In genomic region chr12:115569694-115570093, GRCh38 we compare ENCODE assay signal across 19 cellular contexts.
DNase-seq lines count a peak whose midpoint lies in the region; ATAC-seq, FAIRE-seq and TF ChIP-seq lines count a peak whose summit lies in the region.
"Had no signal": no experiment of that assay in that cellular context is flagged by ENCODE, and none has a peak within 500 bp of the region (broad histone marks: within the 10 kb centered on the region; RNA-seq: fewer than 3 reads in every experiment).

No MANE protein-coding gene starts in this region.

- DNase-seq in BE2C (peak; percentile 76), NCI-H1105 treated with DMSO at 0.1 percent for 48 hours (lab: John Stamatoyannopoulos, UW) (peak; percentile 82), K562 (ENCODE audit: extremely low read depth in 1 of 4, low spot score in 3 of 4) (no peak), left kidney (ENCODE audit: low read depth, low spot score) (peak; percentile 42), posterior vena cava (ENCODE audit: low spot score) (no peak), NCI-H345 treated with DMSO at 0.1 percent for 48 hours (lab: John Stamatoyannopoulos, UW; ENCODE audit: unreplicated experiment) (no peak)
- no peak for DNase-seq in stimulated activated CD4-positive, alpha-beta T cell treated with anti-CD3 and anti-CD28 coated beads, Interleukin-15, amount 100 ng/mL, for 24 hours
- DNase-seq in stimulated activated CD4-positive, alpha-beta T cell treated with anti-CD3 and anti-CD28 coated beads, Interleukin-2, amount 100 ng/mL, for 48 hours: no peak
- DNase-seq: activated effector memory CD4-positive, alpha-beta T cell treated with Interleukin-2 at 50 U/mL for 16 hours; Calu3; midbrain; NCI-H1048; NCI-H2171; Right ventricle myocardium superior; stimulated activated CD4-positive, alpha-beta T cell treated with anti-CD3 and anti-CD28 coated beads, Interleukin-2, amount 100 ng/mL, for 24 hours; T-helper 2 cell had no signal

- H3K4me1 ChIP-seq in BE2C (peaks cover 11% of the 10 kb centered on the region), K562 (replicated peaks in 1 of 2; ENCODE audit: control insufficient read depth in 2 of 2, insufficient read depth in 2 of 2, low read length in 2 of 2) (no peaks in the 10 kb centered on the region)
- H3K4me1 ChIP-seq: HAP-1 had no signal

- in situ Hi-C loops in K562 (cut with MboI): no loop called here

- CTCF ChIA-PET in K562 (lab: Yijun Ruan, JAX; ENCODE audit: low intra/inter-chr PET ratio): no interaction called here

- H3K27me3 ChIP-seq in BE2C (no peaks in the 10 kb centered on the region), K562 (ENCODE audit: control insufficient read depth in 2 of 2, insufficient read depth in 2 of 2, low read length in 2 of 2) (peaks cover 0 to 17% of the 10 kb centered on the region in 2 experiments; a peak in 3 of 5 replicates)

- H2AFZ ChIP-seq in K562 (ENCODE audit: low read depth, low read length): no peak overlapping the region

- BruUV-seq in K562 (replicated peaks; lab: Mats Ljungman, UMichigan): no TSS peak

- H4K20me1 ChIP-seq in K562 (replicated peaks; ENCODE audit: control insufficient read depth, insufficient read depth, low read length): no peaks in the 10 kb centered on the region

- peak; percentile 45; the same call in 1 of the 3 replicates for ATAC-seq in K562
- ATAC-seq: sciatic nerve had no signal

- no peak for TF ChIP-seq POLR2A in K562 (conservative IDR thresholded peaks at IDR 0.05)

- no peaks in the 10 kb centered on the region for H3K9me1 ChIP-seq in K562 (ENCODE audit: control insufficient read depth, insufficient read depth, low read length)

- POLR2A ChIA-PET in K562 (lab: Yijun Ruan, JAX): interaction anchor here (1.2 kb wide), 1 partner anchor 8 kb away, joined by 4 read pairs; no protein-coding TSS in a partner anchor

- H3K27ac ChIP-seq in K562 (ENCODE audit: extremely low read depth, low read depth, low read length): no peak overlapping the region

- no peak for FAIRE-seq in K562 (lab: Jason Lieb, UNC)
- FAIRE-seq: colon had no signal

- no peak overlapping the region for H3K4me2 ChIP-seq in K562 (ENCODE audit: insufficient read depth, low read length)

- TF ChIP-seq EP300 in K562 (IDR thresholded peaks at IDR 0.05; ENCODE audit: low read length): no peak

- intact Hi-C loops in K562 (cut with micrococcal nuclease) (no loop called here), posterior vena cava (cut with DNase I) (no loop called here)

- peak; percentile 67 for TF ChIP-seq CTCF in BE2C (IDR thresholded peaks at IDR 0.05; ENCODE audit: low read depth, low read length)
- TF ChIP-seq CTCF in K562 (IDR thresholded peaks at IDR 0.05 in 2 of 3, conservative IDR thresholded peaks at IDR 0.05 in 1 of 3; ENCODE audit: insufficient read depth in 2 of 3, low read depth in 1 of 3, low read length in 3 of 3): peak in 1 of 3 experiments; percentile 5; a peak in 1 of 6 replicates

- H3K36me3 ChIP-seq in BE2C (no peaks in the 10 kb centered on the region), K562 (ENCODE audit: control insufficient read depth, insufficient read depth, low read length) (no peaks in the 10 kb centered on the region)
- H3K36me3 ChIP-seq: HAP-1 had no signal

- no peaks in the 10 kb centered on the region for H3K79me2 ChIP-seq in K562 (ENCODE audit: control insufficient read depth, insufficient read depth, low read length)

- H3K9ac ChIP-seq in K562 (ENCODE audit: insufficient read depth in 1 of 2, low read depth in 2 of 2, low read length in 2 of 2): no peak overlapping the region

- TF ChIP-seq RAD21 in K562 (CRISPR knock-in tag; conservative IDR thresholded peaks at IDR 0.05 in 1 of 2, IDR thresholded peaks at IDR 0.05 in 1 of 2): no peak

- 17% methylated on average over 8 of the region's 8 CpGs for WGBS in K562 (ENCODE audit: insufficient coverage, low coverage, missing lambda C conversion rate)

- peak overlapping the region; percentile 65 for H3K4me3 ChIP-seq in BE2C (ENCODE audit: low read depth, low read length)
- H3K4me3 ChIP-seq in K562: no peak overlapping the region
- H3K4me3 ChIP-seq: HAP-1 had no signal

- H3K9me3 ChIP-seq in BE2C (no peaks in the 10 kb centered on the region; the same call in 1 of the 2 replicates), K562 (replicated peaks; ENCODE audit: control insufficient read depth, insufficient read depth, low read depth, low read length) (no peaks in the 10 kb centered on the region)
- H3K9me3 ChIP-seq: HAP-1 had no signal

TF ChIP-seq in K562, 482 proteins besides CTCF, POLR2A, EP300 and RAD21:
- TF ChIP-seq, protein P1, sequence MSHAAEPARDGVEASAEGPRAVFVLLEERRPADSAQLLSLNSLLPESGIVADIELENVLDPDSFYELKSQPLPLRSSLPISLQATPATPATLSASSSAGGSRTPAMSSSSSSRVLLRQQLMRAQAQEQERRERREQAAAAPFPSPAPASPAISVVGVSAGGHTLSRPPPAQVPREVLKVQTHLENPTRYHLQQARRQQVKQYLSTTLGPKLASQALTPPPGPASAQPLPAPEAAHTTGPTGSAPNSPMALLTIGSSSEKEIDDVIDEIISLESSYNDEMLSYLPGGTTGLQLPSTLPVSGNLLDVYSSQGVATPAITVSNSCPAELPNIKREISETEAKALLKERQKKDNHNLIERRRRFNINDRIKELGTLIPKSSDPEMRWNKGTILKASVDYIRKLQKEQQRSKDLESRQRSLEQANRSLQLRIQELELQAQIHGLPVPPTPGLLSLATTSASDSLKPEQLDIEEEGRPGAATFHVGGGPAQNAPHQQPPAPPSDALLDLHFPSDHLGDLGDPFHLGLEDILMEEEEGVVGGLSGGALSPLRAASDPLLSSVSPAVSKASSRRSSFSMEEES (CRISPR knock-in tag; IDR thresholded peaks at IDR 0.05): 0 out of 2 replicates have a peak, but pooled peaks have one; percentile 14
- no peak for TF ChIP-seq LCOR (CRISPR knock-in tag; IDR thresholded peaks at IDR 0.05)
- TF ChIP-seq NCOR1 (IDR thresholded peaks at IDR 0.05): no peak
- TF ChIP-seq, protein P2, sequence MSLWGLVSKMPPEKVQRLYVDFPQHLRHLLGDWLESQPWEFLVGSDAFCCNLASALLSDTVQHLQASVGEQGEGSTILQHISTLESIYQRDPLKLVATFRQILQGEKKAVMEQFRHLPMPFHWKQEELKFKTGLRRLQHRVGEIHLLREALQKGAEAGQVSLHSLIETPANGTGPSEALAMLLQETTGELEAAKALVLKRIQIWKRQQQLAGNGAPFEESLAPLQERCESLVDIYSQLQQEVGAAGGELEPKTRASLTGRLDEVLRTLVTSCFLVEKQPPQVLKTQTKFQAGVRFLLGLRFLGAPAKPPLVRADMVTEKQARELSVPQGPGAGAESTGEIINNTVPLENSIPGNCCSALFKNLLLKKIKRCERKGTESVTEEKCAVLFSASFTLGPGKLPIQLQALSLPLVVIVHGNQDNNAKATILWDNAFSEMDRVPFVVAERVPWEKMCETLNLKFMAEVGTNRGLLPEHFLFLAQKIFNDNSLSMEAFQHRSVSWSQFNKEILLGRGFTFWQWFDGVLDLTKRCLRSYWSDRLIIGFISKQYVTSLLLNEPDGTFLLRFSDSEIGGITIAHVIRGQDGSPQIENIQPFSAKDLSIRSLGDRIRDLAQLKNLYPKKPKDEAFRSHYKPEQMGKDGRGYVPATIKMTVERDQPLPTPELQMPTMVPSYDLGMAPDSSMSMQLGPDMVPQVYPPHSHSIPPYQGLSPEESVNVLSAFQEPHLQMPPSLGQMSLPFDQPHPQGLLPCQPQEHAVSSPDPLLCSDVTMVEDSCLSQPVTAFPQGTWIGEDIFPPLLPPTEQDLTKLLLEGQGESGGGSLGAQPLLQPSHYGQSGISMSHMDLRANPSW (CRISPR knock-in tag; IDR thresholded peaks at IDR 0.05): no peak
- peak; percentile 47 for TF ChIP-seq USF2 (CRISPR knock-in tag; IDR thresholded peaks at IDR 0.05)

Comparison
In these comparisons a context has a peak if more than half of its experiments do, and no peak if none do; other contexts are left out.
1. DNase-seq: peak in BE2C (single experiment), NCI-H1105 treated with DMSO at 0.1 percent for 48 hours (single experiment) and left kidney (single experiment); none in K562 (0 of 4), posterior vena cava (single experiment), stimulated activated CD4-positive, alpha-beta T cell treated with anti-CD3 and anti-CD28 coated beads, Interleukin-15, amount 100 ng/mL, for 24 hours (single experiment), stimulated activated CD4-positive, alpha-beta T cell treated with anti-CD3 and anti-CD28 coated beads, Interleukin-2, amount 100 ng/mL, for 48 hours (0 of 2) and NCI-H345 treated with DMSO at 0.1 percent for 48 hours (single experiment).